ENCODE assay signal across 20 cellular contexts in the genomic region with DNA sequence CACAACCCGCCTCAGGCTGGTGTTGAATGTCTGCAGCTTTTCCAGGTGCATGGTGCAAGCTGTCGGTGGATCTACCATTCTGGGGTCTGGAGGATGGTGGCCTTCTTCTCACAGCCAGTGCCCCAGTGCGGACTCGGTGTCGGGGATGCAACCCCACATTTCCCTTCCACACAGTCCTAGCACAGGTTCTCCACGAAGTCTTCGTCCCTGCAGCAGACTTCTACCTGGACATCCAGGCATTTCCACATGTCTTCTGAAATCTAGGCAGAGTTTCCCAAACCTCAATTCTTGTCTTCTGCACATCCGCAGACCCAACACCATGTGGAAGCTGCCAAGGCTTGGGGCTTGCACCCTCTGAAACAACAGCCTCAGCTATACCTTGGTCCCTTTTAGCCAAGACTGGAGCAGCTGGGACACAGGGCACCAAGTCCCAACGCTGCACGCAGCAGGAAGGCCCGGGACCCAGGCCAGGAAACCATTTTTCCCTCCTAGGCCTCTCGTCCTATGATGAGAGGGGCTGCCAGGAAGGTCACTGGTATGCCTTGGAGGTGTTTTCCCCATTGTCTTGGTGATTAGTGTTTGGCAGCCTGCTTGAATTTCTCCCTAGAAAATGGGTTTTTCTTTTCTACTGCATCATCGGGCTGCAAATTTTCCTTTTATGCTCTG. TPM values are rescaled to one million over a fixed set of nuclear protein-coding genes. Genes with fewer than 3 reads are reported as not detected.
DNase-seq lines count a peak whose midpoint lies in the region; ATAC-seq and TF ChIP-seq lines count a peak whose summit lies in the region.
"Had no signal": no experiment of that assay in that cellular context is flagged by ENCODE, and none has a peak within 500 bp of the region (broad histone marks: within the 10 kb centered on the region; RNA-seq: fewer than 3 reads in every experiment).

No MANE protein-coding gene starts in this region.

- no peak for ATAC-seq in activated CD8-positive, alpha-beta T cell treated with anti-CD3 and anti-CD28 coated beads for 36 hours
- no peak for ATAC-seq in activated CD8-positive, alpha-beta T cell treated with anti-CD3 and anti-CD28 coated beads, Interleukin-2, amount 10 ng/mL, durations not matched to agents 7 days and 5 days
- ATAC-seq in stimulated activated naive CD8-positive, alpha-beta T cell treated with anti-CD3 and anti-CD28 coated beads, Interleukin-15, amount 100 ng/mL, for 72 hours: no peak
- no peak for ATAC-seq in HG03469 (IDR thresholded peaks at IDR 0.05; ENCODE audit: unreplicated experiment)
- ATAC-seq: Right ventricle myocardium inferior had no signal

- H3K4me3 Mint-ChIP-seq in activated CD8-positive, alpha-beta T cell treated with anti-CD3 and anti-CD28 coated beads for 36 hours: no peak overlapping the region
- no peak overlapping the region for H3K4me3 Mint-ChIP-seq in activated CD8-positive, alpha-beta T cell treated with anti-CD3 and anti-CD28 coated beads, Interleukin-2, amount 10 ng/mL, durations not matched to agents 7 days and 5 days
- no peak overlapping the region for H3K4me3 Mint-ChIP-seq in stimulated activated naive CD8-positive, alpha-beta T cell treated with anti-CD3 and anti-CD28 coated beads, Interleukin-15, amount 100 ng/mL, for 72 hours
- no peak overlapping the region for H3K4me3 Mint-ChIP-seq in activated naive CD4-positive, alpha-beta T cell treated with anti-CD3 and anti-CD28 coated beads, Interleukin-2, amount 10 ng/mL, durations not matched to agents 7 days and 5 days
- H3K4me3 Mint-ChIP-seq: B cell had no signal

- H3K56ac ChIP-seq in mesendoderm (ENCODE audit: low read length): no peak overlapping the region

- no peak overlapping the region for H3K9ac ChIP-seq in mesendoderm (ENCODE audit: low read length)

- H3K4me2 ChIP-seq in mesendoderm (ENCODE audit: low read length): no peak overlapping the region

- peaks cover 54% of the 10 kb centered on the region for H3K36me3 Mint-ChIP-seq in activated CD8-positive, alpha-beta T cell treated with anti-CD3 and anti-CD28 coated beads for 36 hours (ENCODE audit: low read depth)
- H3K36me3 Mint-ChIP-seq in activated CD8-positive, alpha-beta T cell treated with anti-CD3 and anti-CD28 coated beads, Interleukin-2, amount 10 ng/mL, durations not matched to agents 7 days and 5 days (ENCODE audit: low read depth): peaks cover 70% of the 10 kb centered on the region
- H3K36me3 Mint-ChIP-seq in activated naive CD4-positive, alpha-beta T cell treated with anti-CD3 and anti-CD28 coated beads, Interleukin-2, amount 10 ng/mL, durations not matched to agents 7 days and 5 days: peaks cover 53% of the 10 kb centered on the region

- peaks cover 20% of the 10 kb centered on the region for H3K79me2 ChIP-seq in mesendoderm (ENCODE audit: control insufficient read depth, insufficient read depth, low read length)

- H3K4me3 ChIP-seq in HEK293 (ENCODE audit: low read depth, low read length) (no peak overlapping the region), mesendoderm (ENCODE audit: low read length) (no peak overlapping the region)

- H3K4me1 ChIP-seq in HEK293 (ENCODE audit: control insufficient read depth, insufficient read depth, low read length) (no peaks in the 10 kb centered on the region), mesendoderm (ENCODE audit: control insufficient read depth, low read depth, low read length) (no peaks in the 10 kb centered on the region)

- no peaks in the 10 kb centered on the region for H3K27me3 Mint-ChIP-seq in activated CD8-positive, alpha-beta T cell treated with anti-CD3 and anti-CD28 coated beads for 36 hours
- no peaks in the 10 kb centered on the region for H3K27me3 Mint-ChIP-seq in activated CD8-positive, alpha-beta T cell treated with anti-CD3 and anti-CD28 coated beads, Interleukin-2, amount 10 ng/mL, durations not matched to agents 7 days and 5 days (ENCODE audit: low read depth)
- H3K27me3 Mint-ChIP-seq in stimulated activated naive CD8-positive, alpha-beta T cell treated with anti-CD3 and anti-CD28 coated beads, Interleukin-15, amount 100 ng/mL, for 72 hours: no peaks in the 10 kb centered on the region
- H3K27me3 Mint-ChIP-seq in activated naive CD4-positive, alpha-beta T cell treated with anti-CD3 and anti-CD28 coated beads, Interleukin-2, amount 10 ng/mL, durations not matched to agents 7 days and 5 days: no peaks in the 10 kb centered on the region
- H3K27me3 Mint-ChIP-seq: B cell had no signal

- no peak overlapping the region for H3K23ac ChIP-seq in mesendoderm (ENCODE audit: low read length)

- no peak for DNase-seq in activated CD8-positive, alpha-beta T cell treated with anti-CD3 and anti-CD28 coated beads for 36 hours
- no peak for DNase-seq in activated CD8-positive, alpha-beta T cell treated with anti-CD3 and anti-CD28 coated beads, Interleukin-2, amount 10 ng/mL, durations not matched to agents 7 days and 5 days
- DNase-seq in dermis blood vessel endothelial cell (peak; percentile 31), mesendoderm (peak; percentile 13)
- DNase-seq in stimulated activated naive CD8-positive, alpha-beta T cell treated with anti-CD3 and anti-CD28 coated beads, Interleukin-15, amount 100 ng/mL, for 72 hours: no peak
- DNase-seq in activated naive CD4-positive, alpha-beta T cell treated with anti-CD3 and anti-CD28 coated beads, Interleukin-2, amount 10 ng/mL, durations not matched to agents 7 days and 5 days: no peak
- DNase-seq: 8988T; DMS53; EL; GOT3; KG1; NCI-H1694 treated with DMSO at 0.1 percent for 48 hours; NCI-H2107; NCI-H510A; NCI-H748 treated with DMSO at 0.1 percent for 48 hours; NK-92 treated with Interleukin-12 subunit alpha and Interleukin-12 subunit beta, amount 100 ng/mL, for 24 hours had no signal

- CTCF ChIA-PET in activated CD8-positive, alpha-beta T cell treated with anti-CD3 and anti-CD28 coated beads for 36 hours (lab: Charles Lee): interaction anchor here (0.7 kb wide), 1 partner anchor 40 kb away, joined by 3 read pairs; no protein-coding TSS in a partner anchor
- CTCF ChIA-PET in activated CD8-positive, alpha-beta T cell treated with anti-CD3 and anti-CD28 coated beads, Interleukin-2, amount 10 ng/mL, durations not matched to agents 7 days and 5 days (lab: Charles Lee): no interaction called here
- CTCF ChIA-PET in HEK293 (lab: Yijun Ruan, JAX): no interaction called here
- CTCF ChIA-PET in activated naive CD4-positive, alpha-beta T cell treated with anti-CD3 and anti-CD28 coated beads, Interleukin-2, amount 10 ng/mL, durations not matched to agents 7 days and 5 days (lab: Charles Lee): no interaction called here

- no peak overlapping the region for H2BK5ac ChIP-seq in mesendoderm (ENCODE audit: low read length)

- H3K36me3 ChIP-seq in HEK293 (ENCODE audit: control insufficient read depth in 2 of 2, insufficient read depth in 1 of 2, low read length in 2 of 2) (peaks cover 34 to 62% of the 10 kb centered on the region in 2 experiments), mesendoderm (ENCODE audit: control insufficient read depth, insufficient read depth, low read length) (no peaks in the 10 kb centered on the region)

- H3K27me3 ChIP-seq in mesendoderm (ENCODE audit: insufficient read depth, low read length, poor library complexity): no peaks in the 10 kb centered on the region

- no peak overlapping the region for H3K4ac ChIP-seq in mesendoderm (ENCODE audit: low read depth, low read length)

- no peak overlapping the region for H2BK15ac ChIP-seq in mesendoderm (replicated peaks; ENCODE audit: low read depth)

- no CpG with 5 or more reads among the region's 13 CpGs for WGBS in mesendoderm (ENCODE audit: extremely low coverage, insufficient coverage, low lambda C conversion rate)

- peaks cover 6% of the 10 kb centered on the region for H3K79me1 ChIP-seq in mesendoderm (ENCODE audit: low read length)

- intact Hi-C loops in activated CD8-positive, alpha-beta T cell treated with anti-CD3 and anti-CD28 coated beads for 36 hours (cut with micrococcal nuclease): no loop called here

- H3K4me1 Mint-ChIP-seq in activated CD8-positive, alpha-beta T cell treated with anti-CD3 and anti-CD28 coated beads for 36 hours (ENCODE audit: low read depth): peaks cover 50% of the 10 kb centered on the region
- peaks cover 9% of the 10 kb centered on the region for H3K4me1 Mint-ChIP-seq in activated CD8-positive, alpha-beta T cell treated with anti-CD3 and anti-CD28 coated beads, Interleukin-2, amount 10 ng/mL, durations not matched to agents 7 days and 5 days (ENCODE audit: low read depth)
- peaks cover 39% of the 10 kb centered on the region for H3K4me1 Mint-ChIP-seq in stimulated activated naive CD8-positive, alpha-beta T cell treated with anti-CD3 and anti-CD28 coated beads, Interleukin-15, amount 100 ng/mL, for 72 hours
- H3K4me1 Mint-ChIP-seq in activated naive CD4-positive, alpha-beta T cell treated with anti-CD3 and anti-CD28 coated beads, Interleukin-2, amount 10 ng/mL, durations not matched to agents 7 days and 5 days: no peaks in the 10 kb centered on the region

- H3K9me3 Mint-ChIP-seq in activated CD8-positive, alpha-beta T cell treated with anti-CD3 and anti-CD28 coated beads for 36 hours: peaks cover 9% of the 10 kb centered on the region
- H3K9me3 Mint-ChIP-seq in activated CD8-positive, alpha-beta T cell treated with anti-CD3 and anti-CD28 coated beads, Interleukin-2, amount 10 ng/mL, durations not matched to agents 7 days and 5 days (ENCODE audit: insufficient read depth): peaks cover 5% of the 10 kb centered on the region
- peaks cover 8 to 10% of the 10 kb centered on the region in 2 donors for H3K9me3 Mint-ChIP-seq in stimulated activated naive CD8-positive, alpha-beta T cell treated with anti-CD3 and anti-CD28 coated beads, Interleukin-15, amount 100 ng/mL, for 72 hours
- peaks cover 7% of the 10 kb centered on the region for H3K9me3 Mint-ChIP-seq in activated naive CD4-positive, alpha-beta T cell treated with anti-CD3 and anti-CD28 coated beads, Interleukin-2, amount 10 ng/mL, durations not matched to agents 7 days and 5 days

- H3K27ac ChIP-seq in HEK293 (ENCODE audit: extremely low read depth, low read depth, low read length) (no peak overlapping the region), mesendoderm (ENCODE audit: low read depth, low read length) (no peak overlapping the region)

- no peak overlapping the region for H3K18ac ChIP-seq in mesendoderm (ENCODE audit: low read length)

- H3K9me3 ChIP-seq in HEK293 (ENCODE audit: control insufficient read depth, insufficient read depth, low read depth, low read length): no peaks in the 10 kb centered on the region

- POLR2A ChIA-PET in activated CD8-positive, alpha-beta T cell treated with anti-CD3 and anti-CD28 coated beads for 36 hours (lab: Charles Lee): no interaction called here
- POLR2A ChIA-PET in activated CD8-positive, alpha-beta T cell treated with anti-CD3 and anti-CD28 coated beads, Interleukin-2, amount 10 ng/mL, durations not matched to agents 7 days and 5 days (lab: Charles Lee): no interaction called here
- POLR2A ChIA-PET in HEK293 (lab: Yijun Ruan, JAX): no interaction called here

- H2BK120ac ChIP-seq in mesendoderm (ENCODE audit: low read depth, low read length): no peak overlapping the region

- no peak overlapping the region for H4K8ac ChIP-seq in mesendoderm (ENCODE audit: low read depth, low read length)

- no peak for TF ChIP-seq CTCF in activated CD8-positive, alpha-beta T cell treated with anti-CD3 and anti-CD28 coated beads for 36 hours (IDR thresholded peaks at IDR 0.05)
- TF ChIP-seq CTCF in HEK293 (tag by site-specific recombination; IDR thresholded peaks at IDR 0.05): no peak

- H4K5ac ChIP-seq in mesendoderm (ENCODE audit: low read length): no peak overlapping the region

- no peak overlapping the region for H2AK5ac ChIP-seq in mesendoderm (ENCODE audit: low read length)

- H3K27ac Mint-ChIP-seq in activated CD8-positive, alpha-beta T cell treated with anti-CD3 and anti-CD28 coated beads for 36 hours: peak overlapping the region; percentile 50
- H3K27ac Mint-ChIP-seq in activated CD8-positive, alpha-beta T cell treated with anti-CD3 and anti-CD28 coated beads, Interleukin-2, amount 10 ng/mL, durations not matched to agents 7 days and 5 days: no peak overlapping the region
- no peak overlapping the region for H3K27ac Mint-ChIP-seq in stimulated activated naive CD8-positive, alpha-beta T cell treated with anti-CD3 and anti-CD28 coated beads, Interleukin-15, amount 100 ng/mL, for 72 hours
- H3K27ac Mint-ChIP-seq in activated naive CD4-positive, alpha-beta T cell treated with anti-CD3 and anti-CD28 coated beads, Interleukin-2, amount 10 ng/mL, durations not matched to agents 7 days and 5 days: no peak overlapping the region
- H3K27ac Mint-ChIP-seq: B cell had no signal

RNA-seq across cellular contexts. Expression of a gene that starts 18.2 kb away (rescaled TPM):
- total RNA-seq in activated CD8-positive, alpha-beta T cell treated with anti-CD3 and anti-CD28 coated beads for 36 hours: 100 to 1,000 TPM; 123 to 132 TPM
- total RNA-seq in activated CD8-positive, alpha-beta T cell treated with anti-CD3 and anti-CD28 coated beads, Interleukin-2, amount 10 ng/mL, durations not matched to agents 7 days and 5 days: 100 to 1,000 TPM; 132 to 138 TPM
- 55.8 and 67.7 TPM in 2 replicates for total RNA-seq in dermis blood vessel endothelial cell
- polyA plus RNA-seq in mesendoderm (2013, experiment 1 of 2): 315 TPM
- 328 TPM for polyA plus RNA-seq in mesendoderm (2013, experiment 2 of 2)

Comparison
In these comparisons a context has a peak if more than half of its experiments do, and no peak if none do; other contexts are left out.
1. DNase-seq: peak in dermis blood vessel endothelial cell (single experiment) and mesendoderm (single experiment); none in activated CD8-positive, alpha-beta T cell treated with anti-CD3 and anti-CD28 coated beads for 36 hours (single experiment), activated CD8-positive, alpha-beta T cell treated with anti-CD3 and anti-CD28 coated beads, Interleukin-2, amount 10 ng/mL, durations not matched to agents 7 days and 5 days (single experiment), stimulated activated naive CD8-positive, alpha-beta T cell treated with anti-CD3 and anti-CD28 coated beads, Interleukin-15, amount 100 ng/mL, for 72 hours (0 of 2) and activated naive CD4-positive, alpha-beta T cell treated with anti-CD3 and anti-CD28 coated beads, Interleukin-2, amount 10 ng/mL, durations not matched to agents 7 days and 5 days (single experiment).